23 cellular contexts compared by ENCODE assay signal in the genomic region with DNA sequence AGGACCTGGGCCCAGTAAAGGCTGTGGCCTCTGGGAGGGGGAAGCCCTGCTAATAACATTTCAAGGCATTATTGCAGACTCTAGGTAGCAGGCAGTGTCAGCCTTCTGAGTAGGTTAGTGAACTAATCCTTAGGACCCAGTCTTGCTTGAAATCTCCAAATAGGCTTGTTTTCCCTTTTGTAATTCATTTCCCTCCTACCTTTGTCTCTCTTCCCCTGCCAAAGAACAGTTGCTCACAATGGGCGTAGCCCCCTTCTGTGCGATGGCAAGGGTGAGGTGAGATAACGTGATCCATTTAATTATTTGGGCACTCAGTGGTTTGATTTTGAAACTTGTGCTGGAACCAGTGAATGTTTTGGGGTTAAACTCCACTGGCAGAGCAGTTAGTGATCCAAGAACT.
"Had no signal": no experiment of that assay in that cellular context is flagged by ENCODE, and none has a peak within 500 bp of the region (broad histone marks: within the 10 kb centered on the region; RNA-seq: fewer than 3 reads in every experiment).

No MANE protein-coding gene starts in this region.

- H3K27me3 ChIP-seq: colonic mucosa, tibial nerve, uterus had no signal

- ATAC-seq: activated naive CD8-positive, alpha-beta T cell treated with anti-CD3 and anti-CD28 coated beads, Interleukin-2, amount 50 U/mL, for 24 hours had no signal

- H3K9me3 ChIP-seq: colonic mucosa, tibial nerve, uterus had no signal

- H3K27ac Mint-ChIP-seq: activated naive CD4-positive, alpha-beta T cell treated with anti-CD3 and anti-CD28 coated beads, Interleukin-2, amount 10 ng/mL, durations not matched to agents 7 days and 5 days; activated naive CD8-positive, alpha-beta T cell treated with anti-CD3 and anti-CD28 coated beads, Interleukin-2, amount 50 U/mL, for 24 hours; immature natural killer cell; T-helper 2 cell treated with Interferon-gamma antibody and Interleukin-4, amounts not matched to agents 5 μg/mL and 100 μg/mL, for 36 hours had no signal

- H3K36me3 ChIP-seq: colonic mucosa, tibial nerve, uterus had no signal

- H3K4me3 ChIP-seq: colonic mucosa, tibial nerve, uterus had no signal

- H3K36me3 Mint-ChIP-seq: activated naive CD4-positive, alpha-beta T cell treated with anti-CD3 and anti-CD28 coated beads, Interleukin-2, amount 10 ng/mL, durations not matched to agents 7 days and 5 days; immature natural killer cell had no signal

- H3K27ac ChIP-seq: colonic mucosa, tibial nerve, uterus had no signal

- H3K9me3 Mint-ChIP-seq: activated naive CD4-positive, alpha-beta T cell treated with anti-CD3 and anti-CD28 coated beads, Interleukin-2, amount 10 ng/mL, durations not matched to agents 7 days and 5 days; activated naive CD8-positive, alpha-beta T cell treated with anti-CD3 and anti-CD28 coated beads, Interleukin-2, amount 50 U/mL, for 24 hours; central memory CD8-positive, alpha-beta T cell; immature natural killer cell; nephron progenitor cell; T-helper 2 cell treated with Interferon-gamma antibody and Interleukin-4, amounts not matched to agents 5 μg/mL and 100 μg/mL, for 36 hours had no signal

- DNase-seq: activated CD8-positive, alpha-beta memory T cell treated with anti-CD3 and anti-CD28 coated beads for 24 hours; activated CD8-positive, alpha-beta memory T cell treated with anti-CD3 and anti-CD28 coated beads, Interleukin-2, amount 50 U/mL, for 48 hours; activated effector memory CD4-positive, alpha-beta T cell treated with Interleukin-2 at 50 U/mL for 16 hours; activated naive CD4-positive, alpha-beta T cell treated with anti-CD3 and anti-CD28 coated beads, Interleukin-2, amount 10 ng/mL, durations not matched to agents 7 days and 5 days; activated naive CD8-positive, alpha-beta T cell treated with anti-CD3 and anti-CD28 coated beads, Interleukin-2, amount 50 U/mL, for 24 hours; activated T-cell treated with anti-CD3 and anti-CD28 coated beads, Interleukin-2, amount 50 U/mL, for 48 hours; aorta; colonic mucosa; erythroblast; foreskin melanocyte; head of caudate nucleus; immature natural killer cell; kidney glomerular epithelial cell; left ventricle myocardium superior; nephron progenitor cell; retina; stimulated activated CD4-positive, alpha-beta T cell treated with anti-CD3 and anti-CD28 coated beads, Interleukin-1b, Interleukin-23, amount 100 ng/mL, for 48 hours; stimulated activated naive CD4-positive, alpha-beta T cell treated with Interleukin-2 at 50 U/mL for 16 hours; uterus had no signal

- FAIRE-seq: endometrium had no signal

- H3K4me3 Mint-ChIP-seq: activated naive CD4-positive, alpha-beta T cell treated with anti-CD3 and anti-CD28 coated beads, Interleukin-2, amount 10 ng/mL, durations not matched to agents 7 days and 5 days; activated naive CD8-positive, alpha-beta T cell treated with anti-CD3 and anti-CD28 coated beads, Interleukin-2, amount 50 U/mL, for 24 hours; central memory CD8-positive, alpha-beta T cell; immature natural killer cell; nephron progenitor cell; T-helper 2 cell treated with Interferon-gamma antibody and Interleukin-4, amounts not matched to agents 5 μg/mL and 100 μg/mL, for 36 hours had no signal
